30 cellular contexts compared by ENCODE assay signal in the genomic region with DNA sequence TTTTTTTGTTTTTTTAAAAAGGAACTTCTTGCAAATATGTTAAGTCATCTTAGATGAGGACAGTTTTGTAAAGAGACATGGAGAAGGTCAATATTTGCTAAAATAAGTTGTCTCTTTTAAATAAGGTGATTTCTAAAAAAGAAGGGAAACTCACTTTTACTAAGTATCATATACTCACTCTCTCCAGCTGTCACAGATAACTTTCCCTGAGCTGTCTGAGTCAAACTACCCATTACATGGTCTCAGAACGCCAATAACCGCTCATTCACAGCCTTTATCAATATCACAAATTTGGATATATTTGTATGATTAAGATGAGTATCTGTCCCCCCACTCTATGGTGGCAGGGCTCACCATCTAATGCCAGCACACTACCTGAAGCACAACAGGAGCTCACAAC. TPM values are rescaled to one million over a fixed set of nuclear protein-coding genes. Genes with fewer than 3 reads are reported as not detected.
"Had no signal": no experiment of that assay in that cellular context is flagged by ENCODE, and none has a peak within 500 bp of the region (broad histone marks: within the 10 kb centered on the region; RNA-seq: fewer than 3 reads in every experiment).

No MANE protein-coding gene starts in this region.

- H3K27me3 Mint-ChIP-seq: activated naive CD4-positive, alpha-beta T cell treated with anti-CD3 and anti-CD28 coated beads, Interleukin-2, amount 10 ng/mL, durations not matched to agents 7 days and 5 days; activated naive CD8-positive, alpha-beta T cell had no signal

- H3K9me3 Mint-ChIP-seq: activated CD4-positive, alpha-beta memory T cell treated with anti-CD3 and anti-CD28 coated beads for 36 hours had no signal

- DNase-seq: activated CD4-positive, alpha-beta memory T cell treated with anti-CD3 and anti-CD28 coated beads for 36 hours; activated CD4-positive, alpha-beta T cell treated with anti-CD3 and anti-CD28 coated beads for 36 hours; activated CD4-positive, alpha-beta T cell treated with anti-CD3 and anti-CD28 coated beads, Interleukin-2, amount 10 ng/mL, durations not matched to agents 24 days and 14 days; activated CD4-positive, CD25-positive, alpha-beta regulatory T cell; activated CD4-positive, CD25-positive, alpha-beta regulatory T cell treated with anti-CD3 and anti-CD28 coated beads, Interleukin-2, amount 50 U/mL, for 72 hours; activated CD8-positive, alpha-beta memory T cell treated with anti-CD3 and anti-CD28 coated beads, Interleukin-2, amount 10 ng/mL, durations not matched to agents 7 days and 5 days; activated CD8-positive, alpha-beta memory T cell treated with anti-CD3 and anti-CD28 coated beads, Interleukin-2, amount 50 U/mL, for 4 hours; activated CD8-positive, alpha-beta T cell treated with anti-CD3 and anti-CD28 coated beads, Interleukin-2, amount 10 ng/mL, durations not matched to agents 7 days and 5 days; activated gamma-delta T cell; activated naive CD4-positive, alpha-beta T cell; activated naive CD4-positive, alpha-beta T cell treated with anti-CD3 and anti-CD28 coated beads, Interleukin-2, amount 10 ng/mL, durations not matched to agents 7 days and 5 days; activated T-cell treated with anti-CD3 and anti-CD28 coated beads, Interleukin-2, amount 50 U/mL, for 1 hour; activated T-cell treated with anti-CD3 and anti-CD28 coated beads, Interleukin-2, amount 50 U/mL, for 48 hours; central memory CD4-positive, alpha-beta T cell; cerebellar nuclear complex; colonic mucosa; effector CD8-positive, alpha-beta T cell; esophagus squamous epithelium; foreskin melanocyte; heart right ventricle; T-helper 2 cell had no signal

- ATAC-seq: activated CD4-positive, alpha-beta T cell treated with anti-CD3 and anti-CD28 coated beads for 36 hours; activated CD8-positive, alpha-beta memory T cell treated with anti-CD3 and anti-CD28 coated beads, Interleukin-2, amount 10 ng/mL, durations not matched to agents 7 days and 5 days; activated CD8-positive, alpha-beta T cell treated with anti-CD3 and anti-CD28 coated beads, Interleukin-2, amount 10 ng/mL, durations not matched to agents 7 days and 5 days; gastroesophageal sphincter; heart right ventricle had no signal

- H3K36me3 ChIP-seq: ascending aorta, breast epithelium, cardiac muscle cell, colonic mucosa, esophagus squamous epithelium, gastroesophageal sphincter, heart right ventricle had no signal

- H3K27ac ChIP-seq: ascending aorta, breast epithelium, cardiac muscle cell, colonic mucosa, epithelial cell of prostate, esophagus squamous epithelium, gastroesophageal sphincter, heart right ventricle had no signal

- H3K9me3 ChIP-seq: ascending aorta, breast epithelium, colonic mucosa, esophagus squamous epithelium, gastroesophageal sphincter had no signal

- FAIRE-seq: endometrium, endothelial cell of umbilical vein had no signal

- H3K27ac Mint-ChIP-seq: activated CD4-positive, alpha-beta memory T cell treated with anti-CD3 and anti-CD28 coated beads for 36 hours; activated CD4-positive, alpha-beta T cell treated with anti-CD3 and anti-CD28 coated beads for 36 hours; activated CD4-positive, alpha-beta T cell treated with anti-CD3 and anti-CD28 coated beads, Interleukin-2, amount 10 ng/mL, durations not matched to agents 24 days and 14 days; activated CD8-positive, alpha-beta memory T cell treated with anti-CD3 and anti-CD28 coated beads, Interleukin-2, amount 10 ng/mL, durations not matched to agents 7 days and 5 days; activated CD8-positive, alpha-beta T cell treated with anti-CD3 and anti-CD28 coated beads, Interleukin-2, amount 10 ng/mL, durations not matched to agents 7 days and 5 days; activated naive CD4-positive, alpha-beta T cell treated with anti-CD3 and anti-CD28 coated beads, Interleukin-2, amount 10 ng/mL, durations not matched to agents 7 days and 5 days; activated naive CD8-positive, alpha-beta T cell; brain had no signal

- H3K27me3 ChIP-seq: ascending aorta, breast epithelium, cardiac muscle cell, colonic mucosa, esophagus squamous epithelium, gastroesophageal sphincter, heart right ventricle had no signal

- H3K4me1 ChIP-seq: ascending aorta, breast epithelium, colonic mucosa, esophagus squamous epithelium, gastroesophageal sphincter had no signal

- H3K4me3 ChIP-seq: ascending aorta, breast epithelium, cardiac muscle cell, colonic mucosa, esophagus squamous epithelium, gastroesophageal sphincter, heart right ventricle had no signal

- H3K4me1 Mint-ChIP-seq: activated CD4-positive, alpha-beta T cell treated with anti-CD3 and anti-CD28 coated beads for 36 hours; activated CD4-positive, alpha-beta T cell treated with anti-CD3 and anti-CD28 coated beads, Interleukin-2, amount 10 ng/mL, durations not matched to agents 24 days and 14 days; activated CD8-positive, alpha-beta memory T cell treated with anti-CD3 and anti-CD28 coated beads, Interleukin-2, amount 10 ng/mL, durations not matched to agents 7 days and 5 days; activated naive CD4-positive, alpha-beta T cell treated with anti-CD3 and anti-CD28 coated beads, Interleukin-2, amount 10 ng/mL, durations not matched to agents 7 days and 5 days; brain had no signal

- H3K4me3 Mint-ChIP-seq: activated CD4-positive, alpha-beta memory T cell treated with anti-CD3 and anti-CD28 coated beads for 36 hours; activated CD4-positive, alpha-beta T cell treated with anti-CD3 and anti-CD28 coated beads for 36 hours; activated CD4-positive, alpha-beta T cell treated with anti-CD3 and anti-CD28 coated beads, Interleukin-2, amount 10 ng/mL, durations not matched to agents 24 days and 14 days; activated CD8-positive, alpha-beta memory T cell treated with anti-CD3 and anti-CD28 coated beads, Interleukin-2, amount 10 ng/mL, durations not matched to agents 7 days and 5 days; activated CD8-positive, alpha-beta T cell treated with anti-CD3 and anti-CD28 coated beads, Interleukin-2, amount 10 ng/mL, durations not matched to agents 7 days and 5 days; activated naive CD4-positive, alpha-beta T cell treated with anti-CD3 and anti-CD28 coated beads, Interleukin-2, amount 10 ng/mL, durations not matched to agents 7 days and 5 days; activated naive CD8-positive, alpha-beta T cell; brain had no signal

RNA-seq across cellular contexts. Expression of gene IPCEF1, which starts 47.6 kb away (rescaled TPM):
- total RNA-seq: ascending aorta had no signal
- polyA plus RNA-seq: cardiac muscle cell had no signal
